8 cellular contexts compared by ENCODE assay signal in the genomic region with DNA sequence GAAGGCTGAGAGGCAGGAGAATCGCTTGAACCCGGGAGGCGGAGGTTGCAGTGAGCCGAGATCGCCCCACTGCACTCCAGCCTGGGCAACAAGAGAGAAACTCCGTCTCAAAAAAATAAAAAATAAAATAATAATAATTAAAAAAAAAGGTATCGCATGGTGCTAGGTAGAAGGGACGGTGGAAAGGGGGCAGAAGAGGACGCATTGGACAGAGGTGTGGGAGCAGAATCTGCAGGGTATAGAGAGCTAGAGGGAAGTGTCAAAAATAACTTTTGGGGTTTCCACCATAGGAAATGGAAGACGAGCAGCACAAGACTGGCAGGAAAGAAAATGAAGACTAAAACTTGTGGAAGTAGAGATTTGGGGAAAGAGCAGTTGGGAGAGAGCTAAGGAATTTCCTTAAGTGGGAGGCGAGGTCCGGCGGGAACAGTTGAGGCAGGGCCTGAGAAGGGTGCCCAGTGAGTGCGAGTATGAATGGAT.
A peak's percentile ranks its signal among the peaks of the same experiment; 100 is the strongest.
DNase-seq lines count a peak whose midpoint lies in the region; ATAC-seq, FAIRE-seq and TF ChIP-seq lines count a peak whose summit lies in the region.

No MANE protein-coding gene starts in this region.

- no peaks in the 10 kb centered on the region for H3K36me3 Mint-ChIP-seq in nephron (ENCODE audit: low read depth)

- H3K4me3 Mint-ChIP-seq in nephron, result peak overlapping the region; percentile 90 to 91 (median 90)

- H3K27me3 Mint-ChIP-seq in nephron (ENCODE audit: low read depth), result peaks cover 7% of the 10 kb centered on the region

- ATAC-seq in HG03095 (IDR thresholded peaks at IDR 0.05; ENCODE audit: unreplicated experiment) (no peak), HG03521 (IDR thresholded peaks at IDR 0.05; ENCODE audit: unreplicated experiment) (no peak)

- no peaks in the 10 kb centered on the region for H4K20me1 ChIP-seq in OCI-LY1 (ENCODE audit: insufficient read depth, low read length)

- peak overlapping the region; percentile 82 for H3K4me3 ChIP-seq in OCI-LY1 (ENCODE audit: low read depth, low read length, poor library complexity, severe bottlenecking)
- peak overlapping the region; percentile 81 for H3K4me3 ChIP-seq in effector memory CD4-positive, alpha-beta T cell (ENCODE audit: insufficient read depth, low read depth, low read length, poor library complexity, severe bottlenecking)

- H3F3A ChIP-seq in OCI-LY1 (ENCODE audit: insufficient read depth, low read length), result no peaks in the 10 kb centered on the region

- H3K36me3 ChIP-seq in ES-I3 (ENCODE audit: insufficient read depth, low read length) (no peaks in the 10 kb centered on the region), OCI-LY1 (ENCODE audit: insufficient read depth, low read length) (no peaks in the 10 kb centered on the region)
- no peaks in the 10 kb centered on the region for H3K36me3 ChIP-seq in effector memory CD4-positive, alpha-beta T cell (ENCODE audit: control insufficient read depth, insufficient read depth, low read length)

- H3K27me3 ChIP-seq in OCI-LY1 (ENCODE audit: insufficient read depth, low read length), result no peaks in the 10 kb centered on the region
- H3K27me3 ChIP-seq in effector memory CD4-positive, alpha-beta T cell (replicated peaks; ENCODE audit: control insufficient read depth, insufficient read depth, low read length, poor library complexity, severe bottlenecking), result peaks cover 8% of the 10 kb centered on the region

- FAIRE-seq in urothelium cell line (lab: Jason Lieb, UNC), result no peak

- peak overlapping the region; percentile 98 for H2AFZ ChIP-seq in OCI-LY1 (ENCODE audit: low read length)

- H3K9me3 ChIP-seq in ES-I3 (ENCODE audit: control insufficient read depth, insufficient read depth, low read length) (no peaks in the 10 kb centered on the region), OCI-LY1 (ENCODE audit: low read length) (no peaks in the 10 kb centered on the region)
- no peaks in the 10 kb centered on the region for H3K9me3 ChIP-seq in effector memory CD4-positive, alpha-beta T cell (ENCODE audit: control insufficient read depth, low read length)

- no peaks in the 10 kb centered on the region for H3K9me2 ChIP-seq in OCI-LY1 (ENCODE audit: low read depth, low read length)

- peaks cover 35% of the 10 kb centered on the region for H3K4me1 Mint-ChIP-seq in nephron

- TF ChIP-seq CTCF in OCI-LY1 (IDR thresholded peaks at IDR 0.05; ENCODE audit: low read length), result no peak
- TF ChIP-seq CTCF in nephron (IDR thresholded peaks at IDR 0.05; ENCODE audit: unreplicated experiment in 3 of 3), result no peak

- H3K4me1 ChIP-seq in ES-I3 (ENCODE audit: insufficient read depth, low read length) (peaks cover 23% of the 10 kb centered on the region), OCI-LY1 (ENCODE audit: insufficient read depth, low read length, severe bottlenecking) (peaks cover 50% of the 10 kb centered on the region)
- peaks cover 30% of the 10 kb centered on the region for H3K4me1 ChIP-seq in effector memory CD4-positive, alpha-beta T cell (ENCODE audit: control insufficient read depth, insufficient read depth, low read length, poor library complexity, severe bottlenecking)

- peaks cover 40% of the 10 kb centered on the region for H3K79me2 ChIP-seq in OCI-LY1 (ENCODE audit: insufficient read depth, low read length)

- peak overlapping the region; percentile 88 to 94 (median 92) for H3K27ac Mint-ChIP-seq in nephron

- peak overlapping the region; percentile 100 for H3K4me2 ChIP-seq in OCI-LY1 (ENCODE audit: low read length)

- H3K9ac ChIP-seq in ES-I3 (ENCODE audit: low read depth, low read length), result peak overlapping the region; percentile 82
- H3K9ac ChIP-seq in OCI-LY1 (ENCODE audit: low read length), result peak overlapping the region; percentile 82

- no peak for DNase-seq in effector memory CD4-positive, alpha-beta T cell
- DNase-seq in urothelium cell line (ENCODE audit: low spot score) (no peak), HuH-7 (ENCODE audit: low spot score) (no peak)

- H3K27ac ChIP-seq in OCI-LY1 (ENCODE audit: low read depth, low read length, poor library complexity, severe bottlenecking), result no peak overlapping the region
- peak overlapping the region; percentile 27 for H3K27ac ChIP-seq in effector memory CD4-positive, alpha-beta T cell (ENCODE audit: insufficient read depth, low read length, poor library complexity, severe bottlenecking)

- no peaks in the 10 kb centered on the region for H3K9me3 Mint-ChIP-seq in nephron
